ENCODE assay signal across 1 cellular context in genomic region chr3:114698355-114699105, GRCh38.
TF ChIP-seq lines count a peak whose summit lies in the region.

No MANE protein-coding gene starts in this region.

TF ChIP-seq in H1, 55 proteins besides CTCF, POLR2A, EP300 and RAD21 (continued from another document):
- TF ChIP-seq CHD7 (IDR thresholded peaks at IDR 0.05; ENCODE audit: insufficient replicate concordance, low read length) (no peak), GTF2F1 (IDR thresholded peaks at IDR 0.05; ENCODE audit: borderline replicate concordance, low read depth, low read length) (no peak), CREB1 (IDR thresholded peaks at IDR 0.05) (no peak), JUN (IDR thresholded peaks at IDR 0.05; ENCODE audit: low read depth, low read length) (no peak), RNF2 (IDR thresholded peaks at IDR 0.05; ENCODE audit: borderline replicate concordance, low read depth, low read length, missing control alignments, poor library complexity, severe bottlenecking) (no peak), RFX5 (IDR thresholded peaks at IDR 0.05; ENCODE audit: borderline replicate concordance, low read depth, low read length) (no peak)
